Comparison of ENCODE assay signal across 22 cellular contexts in the genomic region with DNA sequence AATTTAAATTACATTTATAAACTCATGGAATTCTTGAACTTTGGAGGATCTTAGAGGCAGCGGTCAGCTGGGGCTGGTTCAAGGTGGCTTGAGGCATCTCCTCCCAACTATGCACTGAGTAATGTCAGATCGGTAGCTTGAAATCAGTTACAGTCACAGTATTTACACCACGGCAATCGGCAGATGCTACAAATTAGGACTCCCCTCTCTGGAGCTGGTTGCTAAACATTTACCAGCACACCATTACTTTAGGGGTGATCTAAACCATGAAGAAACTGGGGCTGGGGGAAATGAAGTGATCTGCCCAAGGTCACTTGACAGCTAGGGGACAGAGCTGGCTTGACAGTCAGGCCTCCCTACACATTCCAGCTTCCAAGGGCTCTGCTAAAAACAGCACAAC.
DNase-seq lines count a peak whose midpoint lies in the region; ATAC-seq, FAIRE-seq and TF ChIP-seq lines count a peak whose summit lies in the region.
"Had no signal": no experiment of that assay in that cellular context is flagged by ENCODE, and none has a peak within 500 bp of the region (broad histone marks: within the 10 kb centered on the region; RNA-seq: fewer than 3 reads in every experiment).

No MANE protein-coding gene starts in this region.

- WGBS in HepG2 (ENCODE audit: low lambda C conversion rate) = 92% methylated on average over 4 of the region's 4 CpGs
- WGBS in right lobe of liver (ENCODE audit: insufficient coverage, low coverage, low lambda C conversion rate, missing lambda C conversion rate) = 98% methylated on average over 4 of the region's 4 CpGs
- 93% methylated on average over 4 of the region's 4 CpGs; no CpG with 5 or more reads in 1 of the 2 experiments for WGBS in H1 (ENCODE audit: extremely low coverage in 1 of 2, insufficient coverage in 1 of 2, insufficient read length in 1 of 2, insufficient replicate concordance in 2 of 2, low coverage in 1 of 2, low lambda C conversion rate in 2 of 2, missing lambda C conversion rate in 1 of 2), 2 experiments

- no peak overlapping the region for H2BK15ac ChIP-seq in H1 (ENCODE audit: low read length)

- no peak overlapping the region for H4K91ac ChIP-seq in H1 (replicated peaks; ENCODE audit: insufficient read length, low read length)

- DNase-seq in HepG2 (ENCODE audit: low spot score) (no peak), right lobe of liver (no peak), H1 (ENCODE audit: low read depth in 1 of 2, low spot score in 2 of 2) (no peak)
- DNase-seq in stimulated activated CD4-positive, alpha-beta T cell treated with anti-CD3 and anti-CD28 coated beads, Interleukin-4, amount 100 ng/mL, for 4 hours = no peak
- DNase-seq: 8988T; AML-193; Caco-2; Calu3; CD4-positive, alpha-beta T cell; CD8-positive, alpha-beta T cell; DMS79 treated with DMSO at 0.1 percent for 48 hours; GF-D8 had no signal

- intact Hi-C loops in HepG2 (cut with micrococcal nuclease; ENCODE audit: unreplicated experiment) (no loop called here), right lobe of liver (cut with DNase I) (no loop called here)

- no peak overlapping the region for H2BK12ac ChIP-seq in H1 (ENCODE audit: low read depth, low read length)

- TF ChIP-seq POLR2A in HepG2 (IDR thresholded peaks at IDR 0.05; ENCODE audit: insufficient read depth in 1 of 2, low read depth in 2 of 2, low read length in 2 of 2) (no peak), right lobe of liver (IDR thresholded peaks at IDR 0.05) (no peak), H1 (IDR thresholded peaks at IDR 0.05; ENCODE audit: control extremely low read depth in 1 of 2, low read depth in 2 of 2, low read length in 2 of 2) (no peak)

- no peaks in the 10 kb centered on the region for H3K27me3 ChIP-seq in HepG2 (ENCODE audit: control insufficient read depth in 1 of 2, insufficient read depth in 2 of 2, low read length in 2 of 2)
- no peaks in the 10 kb centered on the region for H3K27me3 ChIP-seq in right lobe of liver
- no peaks in the 10 kb centered on the region for H3K27me3 ChIP-seq in Loucy (ENCODE audit: insufficient read depth, low read length, poor library complexity, severe bottlenecking)
- H3K27me3 ChIP-seq in H1 (replicated peaks in 1 of 4; ENCODE audit: control insufficient read depth in 3 of 4, extremely low read depth in 1 of 4, insufficient read depth in 3 of 4, low read length in 3 of 4) = 0 out of 7 replicates have a peak, but pooled peaks cover 0 to 3% (median 0%) of the 10 kb centered on the region in 4 experiments
- H3K27me3 ChIP-seq: BLaER1 treated with 17β-estradiol and CSF1 and Interleukin-3, amounts not matched to agents 10 nM and 100 nM had no signal

- no peak overlapping the region for H3K14ac ChIP-seq in H1 (ENCODE audit: insufficient read length)

- no peak overlapping the region for H2AFZ ChIP-seq in HepG2 (ENCODE audit: low read length)
- peak overlapping the region; percentile 71 for H2AFZ ChIP-seq in Loucy (ENCODE audit: low read length)
- H2AFZ ChIP-seq in H1 (ENCODE audit: low read length) = no peak overlapping the region

- H3K79me2 ChIP-seq in HepG2 (ENCODE audit: insufficient read depth, low read length) (no peaks in the 10 kb centered on the region), Loucy (ENCODE audit: insufficient read depth, low read length) (no peaks in the 10 kb centered on the region), H1 (ENCODE audit: control insufficient read depth in 1 of 2, insufficient read depth in 2 of 2, low read length in 2 of 2) (no peaks in the 10 kb centered on the region)

- H3K23me2 ChIP-seq in H1 (ENCODE audit: low read depth, low read length) = no peaks in the 10 kb centered on the region

- CTCF ChIA-PET in HepG2 (lab: Yijun Ruan, JAX; ENCODE audit: low intra/inter-chr PET ratio, low total read pairs) (no interaction called here), H1 (lab: Charles Lee; ENCODE audit: partially characterized antibody) (interaction anchor here (0.7 to 1.8 kb wide), 3 partner anchors 10 to 25 kb away, joined by 3 to 4 read pairs (median 3); no protein-coding TSS in a partner anchor)

- TF ChIP-seq RAD21 in HepG2 (CRISPR knock-in tag; IDR thresholded peaks at IDR 0.05) = no peak
- no peak for TF ChIP-seq RAD21 in H1 (IDR thresholded peaks at IDR 0.05 in 1 of 2, conservative IDR thresholded peaks at IDR 0.05 in 1 of 2; ENCODE audit: low read depth in 2 of 2, low read length in 2 of 2)

- H3K9me2 ChIP-seq in Loucy (replicated peaks; ENCODE audit: low read depth, low read length) = no peaks in the 10 kb centered on the region

- FAIRE-seq in HepG2 (lab: Jason Lieb, UNC) (no peak), H1 (lab: Jason Lieb, UNC) (peak; percentile 32)
- FAIRE-seq: A204.1, D721Med, G401.6, GM12891, GM19239 had no signal

- H3K23ac ChIP-seq in H1 (ENCODE audit: insufficient read length) = no peak overlapping the region

- no peak overlapping the region for H3K9ac ChIP-seq in HepG2 (ENCODE audit: insufficient read depth, low read depth, low read length)
- no peak overlapping the region for H3K9ac ChIP-seq in Loucy (ENCODE audit: low read depth, low read length, poor library complexity, severe bottlenecking)
- no peak overlapping the region for H3K9ac ChIP-seq in H1 (replicated peaks in 1 of 4; ENCODE audit: extremely low read depth in 1 of 4, low read depth in 3 of 4, low read length in 3 of 4)
- H3K9ac ChIP-seq: BLaER1 treated with 17β-estradiol and CSF1 and Interleukin-3, amounts not matched to agents 10 nM and 100 nM had no signal

- no peak for ATAC-seq in HepG2
- no peak for ATAC-seq in right lobe of liver
- no peak for ATAC-seq in HG02759 (IDR thresholded peaks at IDR 0.05; ENCODE audit: unreplicated experiment)
- ATAC-seq in HG03521 (IDR thresholded peaks at IDR 0.05; ENCODE audit: unreplicated experiment) = no peak
- ATAC-seq: CD8-positive, alpha-beta T cell had no signal

- H3K36me3 ChIP-seq in HepG2 (replicated peaks in 1 of 2; ENCODE audit: control insufficient read depth in 1 of 2, insufficient read depth in 2 of 2, low read length in 2 of 2) (no peaks in the 10 kb centered on the region), right lobe of liver (no peaks in the 10 kb centered on the region), Loucy (ENCODE audit: insufficient read depth, low read length) (no peaks in the 10 kb centered on the region), H1 (ENCODE audit: control insufficient read depth in 2 of 4, insufficient read depth in 4 of 4, low read length in 3 of 4) (no peaks in the 10 kb centered on the region)
- H3K36me3 ChIP-seq: BLaER1 treated with 17β-estradiol and CSF1 and Interleukin-3, amounts not matched to agents 10 nM and 100 nM had no signal

- no peaks in the 10 kb centered on the region for H3K79me1 ChIP-seq in H1 (ENCODE audit: low read depth, low read length)

- no peaks in the 10 kb centered on the region for H4K20me1 ChIP-seq in HepG2 (ENCODE audit: insufficient read depth, low read length)
- H4K20me1 ChIP-seq in Loucy (ENCODE audit: insufficient read depth, low read length, poor library complexity, severe bottlenecking) = no peaks in the 10 kb centered on the region
- H4K20me1 ChIP-seq in H1 (replicated peaks in 1 of 2; ENCODE audit: control insufficient read depth in 1 of 2, insufficient read depth in 2 of 2, low read length in 2 of 2) = no peaks in the 10 kb centered on the region
- H4K20me1 ChIP-seq: BLaER1 treated with 17β-estradiol and CSF1 and Interleukin-3, amounts not matched to agents 10 nM and 100 nM had no signal

- no peak overlapping the region for H3K4me3 ChIP-seq in HepG2 (replicated peaks in 1 of 3; ENCODE audit: insufficient read depth in 1 of 3, low read depth in 2 of 3, low read length in 3 of 3)
- H3K4me3 ChIP-seq in right lobe of liver = no peak overlapping the region
- H3K4me3 ChIP-seq in Loucy (ENCODE audit: low read length, poor library complexity, severe bottlenecking) = no peak overlapping the region
- H3K4me3 ChIP-seq in H1 (ENCODE audit: extremely low read depth in 1 of 4, insufficient read depth in 2 of 4, low read depth in 3 of 4, low read length in 4 of 4) = no peak overlapping the region
- H3K4me3 ChIP-seq: BLaER1 treated with 17β-estradiol and CSF1 and Interleukin-3, amounts not matched to agents 10 nM and 100 nM had no signal

- H2AK5ac ChIP-seq in H1 (ENCODE audit: low read depth, low read length) = no peak overlapping the region

- no peak overlapping the region for H3K18ac ChIP-seq in H1 (ENCODE audit: extremely low read depth, low read length)

- H2BK5ac ChIP-seq in H1 (ENCODE audit: low read depth, low read length) = no peak overlapping the region

- no peak overlapping the region for H3K4ac ChIP-seq in H1 (replicated peaks; ENCODE audit: insufficient read length, low read depth, low read length)

- POLR2A ChIA-PET in HepG2 (lab: Yijun Ruan, JAX) = no interaction called here
- POLR2A ChIA-PET in H1 (lab: Charles Lee; ENCODE audit: partially characterized antibody) = no interaction called here

- in situ Hi-C loops in HepG2 (cut with HindIII; ENCODE audit: extremely low pct_ligation_motif_present, low pct_unique_long_range_greater_than_20kb) = no loop called here

- no peak overlapping the region for H2BK120ac ChIP-seq in H1 (replicated peaks; ENCODE audit: low read depth, low read length)

- no peak overlapping the region for H2BK20ac ChIP-seq in H1 (ENCODE audit: low read length)

- no peak overlapping the region for H4K8ac ChIP-seq in H1 (ENCODE audit: extremely low read depth, insufficient read depth, low read length)

- peaks cover 27% of the 10 kb centered on the region for H3K4me1 ChIP-seq in HepG2 (ENCODE audit: insufficient read depth, low read length)
- H3K4me1 ChIP-seq in right lobe of liver = no peaks in the 10 kb centered on the region
- no peaks in the 10 kb centered on the region for H3K4me1 ChIP-seq in Loucy (ENCODE audit: insufficient read depth, low read length, poor library complexity, severe bottlenecking)
- peaks cover 0 to 8% (median 6%) of the 10 kb centered on the region in 4 experiments; a peak in 2 of 7 replicates for H3K4me1 ChIP-seq in H1 (replicated peaks in 1 of 4; ENCODE audit: control insufficient read depth in 3 of 4, insufficient read depth in 4 of 4, low read length in 3 of 4)

- H4K5ac ChIP-seq in H1 (ENCODE audit: insufficient read length, low read depth, low read length) = no peak overlapping the region

- H3K56ac ChIP-seq in H1 (replicated peaks; ENCODE audit: insufficient read length, low read depth, low read length) = no peak overlapping the region

- TF ChIP-seq EP300 in HepG2 (IDR thresholded peaks at IDR 0.05; ENCODE audit: low read depth in 2 of 2, low read length in 2 of 2) = no peak
- TF ChIP-seq EP300 in HepG2 (CRISPR knock-in tag; IDR thresholded peaks at IDR 0.05; ENCODE audit: borderline replicate concordance) = no peak
- TF ChIP-seq EP300 in H1 (IDR thresholded peaks at IDR 0.05; ENCODE audit: borderline replicate concordance in 1 of 2, low read depth in 2 of 2, low read length in 2 of 2) = no peak

- no TSS peak for BruUV-seq in HepG2 (replicated peaks; lab: Mats Ljungman, UMichigan)

- no peak for TF ChIP-seq CTCF in HepG2 (CRISPR knock-in tag; IDR thresholded peaks at IDR 0.05)
- no peak for TF ChIP-seq CTCF in right lobe of liver (IDR thresholded peaks at IDR 0.05)
- no peak for TF ChIP-seq CTCF in Loucy (conservative IDR thresholded peaks at IDR 0.05; ENCODE audit: low read length)
- no peak for TF ChIP-seq CTCF in H1 (IDR thresholded peaks at IDR 0.05; ENCODE audit: control extremely low read depth in 1 of 3, insufficient read depth in 1 of 3, low read depth in 1 of 3, low read length in 3 of 3)

- H3K9me3 ChIP-seq in HepG2 (ENCODE audit: low read length) (no peaks in the 10 kb centered on the region), right lobe of liver (no peaks in the 10 kb centered on the region), Loucy (ENCODE audit: insufficient read depth, low read depth, low read length) (no peaks in the 10 kb centered on the region), H1 (ENCODE audit: insufficient read depth in 2 of 2, low read depth in 1 of 2, low read length in 1 of 2) (0 out of 4 replicates have a peak, but pooled peaks cover 0 to 3% of the 10 kb centered on the region in 2 experiments)

- H3K4me2 ChIP-seq in HepG2 (ENCODE audit: low read depth, low read length) = no peak overlapping the region
- no peak overlapping the region for H3K4me2 ChIP-seq in Loucy (ENCODE audit: low read depth, low read length, poor library complexity, severe bottlenecking)
- H3K4me2 ChIP-seq in H1 (ENCODE audit: insufficient read depth in 1 of 2, low read depth in 2 of 2, low read length in 2 of 2) = no peak overlapping the region
- H3K4me2 ChIP-seq: BLaER1 treated with 17β-estradiol and CSF1 and Interleukin-3, amounts not matched to agents 10 nM and 100 nM had no signal

- no peaks in the 10 kb centered on the region for H3F3A ChIP-seq in Loucy (ENCODE audit: low read depth)

- no peak overlapping the region for H3K27ac ChIP-seq in HepG2 (ENCODE audit: extremely low read length, insufficient read depth, low read length)
- no peak overlapping the region for H3K27ac ChIP-seq in right lobe of liver
- H3K27ac ChIP-seq in H1 (ENCODE audit: low read depth, low read length) = no peak overlapping the region
- H3K27ac ChIP-seq: BLaER1 treated with 17β-estradiol and CSF1 and Interleukin-3, amounts not matched to agents 10 nM and 100 nM; C4-2B had no signal
